1 cellular context compared by ENCODE assay signal in genomic region chr1:190046231-190046630, GRCh38.
TF ChIP-seq lines count a peak whose summit lies in the region.

No MANE protein-coding gene starts in this region.

TF ChIP-seq in GM23338, 12 proteins besides CTCF, POLR2A, EP300 and RAD21 (continued from another document):
- no peak for TF ChIP-seq ZNF462 (CRISPR knock-in tag; IDR thresholded peaks at IDR 0.05)
- no peak for TF ChIP-seq NANOG (IDR thresholded peaks at IDR 0.05; ENCODE audit: borderline replicate concordance)
- no peak for TF ChIP-seq ETS1 (IDR thresholded peaks at IDR 0.05)
- TF ChIP-seq ZNF331 (CRISPR knock-in tag; IDR thresholded peaks at IDR 0.05; ENCODE audit: low read depth), result no peak
- no peak for TF ChIP-seq ZNF114 (CRISPR knock-in tag; IDR thresholded peaks at IDR 0.05)
- TF ChIP-seq STAT1 (IDR thresholded peaks at IDR 0.05; ENCODE audit: unreplicated experiment), result no peak
- no peak for TF ChIP-seq REST (IDR thresholded peaks at IDR 0.05; ENCODE audit: unreplicated experiment)
